Comparison of ENCODE assay signal across 14 cellular contexts in genomic region chr17:39639566-39640458, GRCh38. TPM values are rescaled to one million over a fixed set of nuclear protein-coding genes. Genes with fewer than 3 reads are reported as not detected.
A peak's percentile ranks its signal among the peaks of the same experiment; 100 is the strongest.
DNase-seq lines count a peak whose midpoint lies in the region; ATAC-seq and TF ChIP-seq lines count a peak whose summit lies in the region.
"Had no signal": no experiment of that assay in that cellular context is flagged by ENCODE, and none has a peak within 500 bp of the region (broad histone marks: within the 10 kb centered on the region; RNA-seq: fewer than 3 reads in every experiment).

No MANE protein-coding gene starts in this region.

- peaks cover 68% of the 10 kb centered on the region for H3K4me1 Mint-ChIP-seq in activated T-cell treated with anti-CD3 and anti-CD28 coated beads, Interleukin-2, amount 50 U/mL, for 4 hours (ENCODE audit: low read depth)
- H3K4me1 Mint-ChIP-seq in activated T-helper 17 cell treated with anti-CD3 and anti-CD28 coated beads, Interleukin-2, amount 50 U/mL, for 72 hours: peaks cover 37% of the 10 kb centered on the region

- ATAC-seq in activated T-cell treated with anti-CD3 and anti-CD28 coated beads, Interleukin-2, amount 50 U/mL, for 4 hours: no peak
- ATAC-seq in activated T-helper 17 cell treated with anti-CD3 and anti-CD28 coated beads, Interleukin-2, amount 50 U/mL, for 72 hours (replicated peaks): no peak
- ATAC-seq: A549; activated T-cell treated with anti-CD3 and anti-CD28 coated beads, Interleukin-2, amount 50 U/mL, for 72 hours; foreskin keratinocyte had no signal

- no peak for TF ChIP-seq EP300 in sigmoid colon (IDR thresholded peaks at IDR 0.05)

- H3K4me1 ChIP-seq in subcutaneous abdominal adipose tissue (ENCODE audit: control insufficient read depth in 5 of 5, insufficient read depth in 5 of 5, low read length in 5 of 5): peaks cover 18 to 77% (median 66%) of the 10 kb centered on the region in 5 donors
- H3K4me1 ChIP-seq in sigmoid colon: peaks cover 0 to 72% (median 44%) of the 10 kb centered on the region in 4 donors

- no peak for TF ChIP-seq CTCF in sigmoid colon (IDR thresholded peaks at IDR 0.05)
- no peak for TF ChIP-seq CTCF in GM20000 (IDR thresholded peaks at IDR 0.05; ENCODE audit: extremely low read depth, missing control alignments)

- WGBS in sigmoid colon, 2 donors: 89 to 92% methylated on average over 11 of the region's 11 CpGs

- H3K27me3 ChIP-seq in subcutaneous abdominal adipose tissue (ENCODE audit: control insufficient read depth in 5 of 5, insufficient read depth in 4 of 5, low read length in 5 of 5): no peaks in the 10 kb centered on the region
- no peaks in the 10 kb centered on the region for H3K27me3 ChIP-seq in sigmoid colon
- H3K27me3 ChIP-seq: foreskin keratinocyte had no signal

- H3K9me3 Mint-ChIP-seq in activated T-cell treated with anti-CD3 and anti-CD28 coated beads, Interleukin-2, amount 50 U/mL, for 4 hours: no peaks in the 10 kb centered on the region
- H3K9me3 Mint-ChIP-seq in activated T-helper 17 cell treated with anti-CD3 and anti-CD28 coated beads, Interleukin-2, amount 50 U/mL, for 72 hours: no peaks in the 10 kb centered on the region
- H3K9me3 Mint-ChIP-seq: activated T-cell treated with anti-CD3 and anti-CD28 coated beads, Interleukin-2, amount 50 U/mL, for 72 hours had no signal

- H3K4me3 Mint-ChIP-seq in activated T-cell treated with anti-CD3 and anti-CD28 coated beads, Interleukin-2, amount 50 U/mL, for 4 hours: peak overlapping the region; percentile 55
- peak overlapping the region; percentile 30 for H3K4me3 Mint-ChIP-seq in activated T-helper 17 cell treated with anti-CD3 and anti-CD28 coated beads, Interleukin-2, amount 50 U/mL, for 72 hours

- DNase-seq in activated T-cell treated with anti-CD3 and anti-CD28 coated beads, Interleukin-2, amount 50 U/mL, for 4 hours: no peak
- no peak for DNase-seq in activated T-cell treated with anti-CD3 and anti-CD28 coated beads for 4 hours
- DNase-seq in iris pigment epithelial cell (ENCODE audit: low read depth): peak; percentile 31
- no peak for DNase-seq in sigmoid colon
- DNase-seq in T-helper 1 cell: no peak
- DNase-seq in GM20000 (ENCODE audit: low spot score): no peak
- DNase-seq: activated T-cell treated with anti-CD3 and anti-CD28 coated beads, Interleukin-2, amount 50 U/mL, for 72 hours; foreskin keratinocyte; NCI-H2081 treated with DMSO at 0.1 percent for 48 hours; NCI-H748 treated with DMSO at 0.1 percent for 48 hours; RPMI8226 had no signal

- peak overlapping the region in 4 of 5 donors; percentile 32 to 60 (median 47) for H3K9ac ChIP-seq in subcutaneous abdominal adipose tissue (ENCODE audit: low read length in 5 of 5)

- peaks cover 2% of the 10 kb centered on the region for H3K36me3 Mint-ChIP-seq in activated T-cell treated with anti-CD3 and anti-CD28 coated beads, Interleukin-2, amount 50 U/mL, for 4 hours (ENCODE audit: insufficient read depth)
- H3K36me3 Mint-ChIP-seq in activated T-helper 17 cell treated with anti-CD3 and anti-CD28 coated beads, Interleukin-2, amount 50 U/mL, for 72 hours (ENCODE audit: low read depth): no peaks in the 10 kb centered on the region

- peak overlapping the region; percentile 91 for H3K27ac Mint-ChIP-seq in activated T-helper 17 cell treated with anti-CD3 and anti-CD28 coated beads, Interleukin-2, amount 50 U/mL, for 72 hours

- peak overlapping the region; percentile 16 for H3K27ac ChIP-seq in subcutaneous abdominal adipose tissue (ENCODE audit: low read depth, low read length)
- H3K27ac ChIP-seq in sigmoid colon: no peak overlapping the region
- H3K27ac ChIP-seq: A549, foreskin keratinocyte had no signal

- TF ChIP-seq POLR2A in sigmoid colon (IDR thresholded peaks at IDR 0.05): no peak

- H3K4me3 ChIP-seq in subcutaneous abdominal adipose tissue (ENCODE audit: low read depth in 1 of 5, low read length in 5 of 5): no peak overlapping the region
- no peak overlapping the region for H3K4me3 ChIP-seq in sigmoid colon
- H3K4me3 ChIP-seq: A549 had no signal

- H3K36me3 ChIP-seq in subcutaneous abdominal adipose tissue (ENCODE audit: control insufficient read depth in 5 of 5, insufficient read depth in 5 of 5, low read length in 5 of 5) (peaks cover 0 to 15% (median 0%) of the 10 kb centered on the region in 5 donors), sigmoid colon (no peaks in the 10 kb centered on the region)

- no peaks in the 10 kb centered on the region for H3K27me3 Mint-ChIP-seq in activated T-cell treated with anti-CD3 and anti-CD28 coated beads, Interleukin-2, amount 50 U/mL, for 4 hours (ENCODE audit: low read depth)
- H3K27me3 Mint-ChIP-seq in activated T-helper 17 cell treated with anti-CD3 and anti-CD28 coated beads, Interleukin-2, amount 50 U/mL, for 72 hours: no peaks in the 10 kb centered on the region

- intact Hi-C loops in sigmoid colon (cut with DNase I): no loop called here

- H3K9me3 ChIP-seq in subcutaneous abdominal adipose tissue (ENCODE audit: control insufficient read depth in 5 of 5, low read length in 5 of 5): no peaks in the 10 kb centered on the region
- no peaks in the 10 kb centered on the region for H3K9me3 ChIP-seq in sigmoid colon
- H3K9me3 ChIP-seq: A549 had no signal

RNA-seq across cellular contexts. Expression of gene STARD3, which starts 2.9 kb away (rescaled TPM):
- total RNA-seq in activated T-cell treated with anti-CD3 and anti-CD28 coated beads, Interleukin-2, amount 50 U/mL, for 4 hours: 10 to 100 TPM; 66.0 to 67.1 (median 66.4) TPM
- total RNA-seq in activated T-helper 17 cell treated with anti-CD3 and anti-CD28 coated beads, Interleukin-2, amount 50 U/mL, for 72 hours: 10 to 100 TPM; 59.8 to 76.0 TPM
- total RNA-seq in sigmoid colon: 10 to 100 TPM; 35.3 to 44.1 (median 37.6) TPM
- 10 to 100 TPM; 21.0 to 59.2 (median 25.0) TPM for polyA plus RNA-seq in sigmoid colon

RNA-seq across cellular contexts. Expression of gene PPP1R1B, which starts 13.1 kb away (rescaled TPM):
- total RNA-seq in activated T-cell treated with anti-CD3 and anti-CD28 coated beads, Interleukin-2, amount 50 U/mL, for 4 hours: under 1 TPM in 1 of 3 donors, not detected in 2; 0.18 TPM
- not detected for total RNA-seq in activated T-helper 17 cell treated with anti-CD3 and anti-CD28 coated beads, Interleukin-2, amount 50 U/mL, for 72 hours
- total RNA-seq in sigmoid colon: 10 to 100 TPM in 1 of 4 donors, 1 to 10 TPM in 3; 4.2 to 12.1 (median 7.2) TPM
- polyA plus RNA-seq in sigmoid colon: 100 to 1,000 TPM; 255 to 280 (median 273) TPM
- total RNA-seq: activated T-cell treated with anti-CD3 and anti-CD28 coated beads, Interleukin-2, amount 50 U/mL, for 72 hours had no signal

RNA-seq across cellular contexts. Expression of gene TCAP, which starts 25.3 kb away (rescaled TPM):
- total RNA-seq in activated T-cell treated with anti-CD3 and anti-CD28 coated beads, Interleukin-2, amount 50 U/mL, for 4 hours: 1 to 10 TPM in 2 of 3 donors, under 1 TPM in 1; 0.73 to 1.4 (median 1.4) TPM
- total RNA-seq in activated T-helper 17 cell treated with anti-CD3 and anti-CD28 coated beads, Interleukin-2, amount 50 U/mL, for 72 hours: 1 to 10 TPM; 2.0 to 2.5 TPM
- under 1 TPM in 3 of 4 donors, not detected in 1; 0.49 to 0.71 (median 0.68) TPM for total RNA-seq in sigmoid colon
- 1 to 10 TPM; 1.4 to 3.5 (median 3.0) TPM for polyA plus RNA-seq in sigmoid colon

RNA-seq across cellular contexts. Expression of gene PNMT, which starts 28.4 kb away (rescaled TPM):
- not detected for total RNA-seq in activated T-cell treated with anti-CD3 and anti-CD28 coated beads, Interleukin-2, amount 50 U/mL, for 4 hours
- not detected for total RNA-seq in activated T-helper 17 cell treated with anti-CD3 and anti-CD28 coated beads, Interleukin-2, amount 50 U/mL, for 72 hours
- 1 to 10 TPM; 2.8 to 5.4 (median 5.1) TPM for total RNA-seq in sigmoid colon
- 1 to 10 TPM; 1.2 to 2.4 (median 1.8) TPM for polyA plus RNA-seq in sigmoid colon
- total RNA-seq: foreskin keratinocyte had no signal
- polyA plus RNA-seq: A549 had no signal

RNA-seq across cellular contexts. Expression of gene NEUROD2, which starts 32.1 kb away (rescaled TPM):
- not detected for total RNA-seq in activated T-cell treated with anti-CD3 and anti-CD28 coated beads, Interleukin-2, amount 50 U/mL, for 4 hours
- total RNA-seq in activated T-helper 17 cell treated with anti-CD3 and anti-CD28 coated beads, Interleukin-2, amount 50 U/mL, for 72 hours: not detected
- total RNA-seq in sigmoid colon: under 1 TPM in 1 of 4 donors, not detected in 3; 0.33 TPM
- 1 to 10 TPM in 1 of 3 donors, under 1 TPM in 1, not detected in 1; 0.23 to 1.2 TPM for polyA plus RNA-seq in sigmoid colon
- total RNA-seq: activated T-cell treated with anti-CD3 and anti-CD28 coated beads, Interleukin-2, amount 50 U/mL, for 72 hours; foreskin keratinocyte had no signal
- polyA plus RNA-seq: A549, foreskin keratinocyte had no signal

Comparison
In these comparisons a context has a peak if more than half of its experiments do, and no peak if none do; other contexts are left out.
1. RNA of gene PPP1R1B, which starts 13.1 kb away (total RNA-seq): 4.2 to 12.1 TPM in sigmoid colon; not detected in activated T-helper 17 cell treated with anti-CD3 and anti-CD28 coated beads, Interleukin-2, amount 50 U/mL, for 72 hours and 0.18 TPM in activated T-cell treated with anti-CD3 and anti-CD28 coated beads, Interleukin-2, amount 50 U/mL, for 4 hours; every median in the first group is over 4 times any median in the second.